ENCODE assay signal across 27 cellular contexts in genomic region chr20:50630578-50631263, GRCh38.
"Had no signal": no experiment of that assay in that cellular context is flagged by ENCODE, and none has a peak within 500 bp of the region (broad histone marks: within the 10 kb centered on the region; RNA-seq: fewer than 3 reads in every experiment).

No MANE protein-coding gene starts in this region.

- ATAC-seq: activated naive CD4-positive, alpha-beta T cell treated with anti-CD3 and anti-CD28 coated beads, Interleukin-2, amount 50 U/mL, for 72 hours; activated T-helper 17 cell treated with anti-CD3 and anti-CD28 coated beads, Interleukin-2, amount 50 U/mL, for 72 hours; esophagus mucosa; left ventricle myocardium superior; sciatic nerve; stimulated activated effector memory CD8-positive, alpha-beta T cell treated with anti-CD3 and anti-CD28 coated beads, Interleukin-12 subunit alpha, Interleukin-12 subunit beta, amount 100 ng/mL, for 72 hours had no signal

- H3K4me1 ChIP-seq: uterus had no signal

- H3K27ac Mint-ChIP-seq: activated naive CD4-positive, alpha-beta T cell treated with anti-CD3 and anti-CD28 coated beads, Interleukin-2, amount 50 U/mL, for 72 hours; activated T-cell treated with anti-CD3 and anti-CD28 coated beads, Interleukin-2, amount 50 U/mL, for 24 hours; activated T-helper 17 cell treated with anti-CD3 and anti-CD28 coated beads, Interleukin-2, amount 50 U/mL, for 72 hours; immature natural killer cell; stimulated activated effector memory CD8-positive, alpha-beta T cell treated with anti-CD3 and anti-CD28 coated beads, Interleukin-12 subunit alpha, Interleukin-12 subunit beta, amount 100 ng/mL, for 72 hours had no signal

- H3K4me3 Mint-ChIP-seq: activated T-cell treated with anti-CD3 and anti-CD28 coated beads, Interleukin-2, amount 50 U/mL, for 24 hours; activated T-helper 17 cell treated with anti-CD3 and anti-CD28 coated beads, Interleukin-2, amount 50 U/mL, for 72 hours; brain; immature natural killer cell; nephron; stimulated activated effector memory CD8-positive, alpha-beta T cell treated with anti-CD3 and anti-CD28 coated beads, Interleukin-12 subunit alpha, Interleukin-12 subunit beta, amount 100 ng/mL, for 72 hours had no signal

- FAIRE-seq: small intestine, TTC549 had no signal

- H3K27ac ChIP-seq: transverse colon, uterus, WERI-Rb-1 had no signal

- H3K27me3 ChIP-seq: transverse colon, uterus had no signal

- H3K36me3 Mint-ChIP-seq: activated naive CD4-positive, alpha-beta T cell treated with anti-CD3 and anti-CD28 coated beads, Interleukin-2, amount 50 U/mL, for 72 hours; brain; immature natural killer cell; stimulated activated effector memory CD8-positive, alpha-beta T cell treated with anti-CD3 and anti-CD28 coated beads, Interleukin-12 subunit alpha, Interleukin-12 subunit beta, amount 100 ng/mL, for 72 hours had no signal

- H3K36me3 ChIP-seq: transverse colon, uterus, WERI-Rb-1 had no signal

- H3K4me3 ChIP-seq: transverse colon, uterus had no signal

- H3K4me1 Mint-ChIP-seq: activated T-helper 17 cell treated with anti-CD3 and anti-CD28 coated beads, Interleukin-2, amount 50 U/mL, for 72 hours; immature natural killer cell had no signal

- DNase-seq: activated CD4-positive, alpha-beta T cell treated with anti-CD3 and anti-CD28 coated beads for 1 hour; activated CD4-positive, alpha-beta T cell treated with anti-CD3 and anti-CD28 coated beads, Interleukin-2, amount 50 U/mL, for 1 hour; activated CD8-positive, alpha-beta memory T cell treated with anti-CD3 and anti-CD28 coated beads for 24 hours; activated CD8-positive, alpha-beta memory T cell treated with anti-CD3 and anti-CD28 coated beads, Interleukin-2, amount 50 U/mL, for 4 hours; activated T-cell treated with anti-CD3 and anti-CD28 coated beads, Interleukin-2, amount 50 U/mL, for 24 hours; aorta; caudate nucleus; effector memory CD4-positive, alpha-beta T cell; foreskin melanocyte; immature natural killer cell; kidney glomerular epithelial cell; left ventricle myocardium superior; occipital lobe; posterior cingulate gyrus; small intestine; stimulated activated CD4-positive, alpha-beta T cell treated with anti-CD3 and anti-CD28 coated beads, Interleukin-2, amount 100 ng/mL, for 24 hours; transverse colon; uterus; WERI-Rb-1 had no signal

- H3K9me3 ChIP-seq: transverse colon, uterus had no signal

- H3K9me3 Mint-ChIP-seq: activated naive CD4-positive, alpha-beta T cell treated with anti-CD3 and anti-CD28 coated beads, Interleukin-2, amount 50 U/mL, for 72 hours; activated T-cell treated with anti-CD3 and anti-CD28 coated beads, Interleukin-2, amount 50 U/mL, for 24 hours; activated T-helper 17 cell treated with anti-CD3 and anti-CD28 coated beads, Interleukin-2, amount 50 U/mL, for 72 hours; brain; immature natural killer cell; nephron; stimulated activated effector memory CD8-positive, alpha-beta T cell treated with anti-CD3 and anti-CD28 coated beads, Interleukin-12 subunit alpha, Interleukin-12 subunit beta, amount 100 ng/mL, for 72 hours had no signal

- H3K27me3 Mint-ChIP-seq: activated T-helper 17 cell treated with anti-CD3 and anti-CD28 coated beads, Interleukin-2, amount 50 U/mL, for 72 hours had no signal
